ENCODE assay signal across 1 cellular context in the genomic region with DNA sequence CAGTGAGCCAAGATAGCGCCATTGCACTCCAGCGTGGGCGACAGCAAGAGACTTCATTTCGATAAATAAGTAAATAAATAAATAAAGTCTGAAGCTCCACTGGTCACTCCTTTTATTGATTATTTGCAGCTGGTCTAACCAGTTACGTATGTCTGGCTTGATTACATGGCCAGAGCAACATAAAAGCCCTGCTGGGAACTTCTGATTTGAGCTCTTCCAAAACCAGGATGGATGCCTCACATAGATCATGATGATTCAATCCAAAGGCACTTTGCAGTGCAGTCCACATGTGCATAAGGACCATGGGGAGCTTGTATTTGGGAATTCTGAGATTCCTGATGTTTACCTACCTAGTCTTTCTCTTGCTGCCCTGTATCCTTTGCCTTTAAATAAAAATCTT.
TF ChIP-seq lines count a peak whose summit lies in the region.

No MANE protein-coding gene starts in this region.

TF ChIP-seq in GM23338, 12 proteins besides CTCF, POLR2A, EP300 and RAD21:
- no peak for TF ChIP-seq ZNF331 (CRISPR knock-in tag; IDR thresholded peaks at IDR 0.05; ENCODE audit: low read depth)
- TF ChIP-seq EZH2phosphoT487 (IDR thresholded peaks at IDR 0.05; ENCODE audit: unreplicated experiment): no peak
- no peak for TF ChIP-seq POLR2AphosphoS5 (IDR thresholded peaks at IDR 0.05; ENCODE audit: low read depth)
- no peak for TF ChIP-seq REST (IDR thresholded peaks at IDR 0.05; ENCODE audit: unreplicated experiment)
- no peak for TF ChIP-seq JUNB (IDR thresholded peaks at IDR 0.05; ENCODE audit: unreplicated experiment)
- TF ChIP-seq EZH2 (IDR thresholded peaks at IDR 0.05; ENCODE audit: low read depth, unreplicated experiment): no peak
- TF ChIP-seq CREB1 (CRISPR knock-in tag; IDR thresholded peaks at IDR 0.05; ENCODE audit: low read depth): no peak
- TF ChIP-seq, protein P1, sequence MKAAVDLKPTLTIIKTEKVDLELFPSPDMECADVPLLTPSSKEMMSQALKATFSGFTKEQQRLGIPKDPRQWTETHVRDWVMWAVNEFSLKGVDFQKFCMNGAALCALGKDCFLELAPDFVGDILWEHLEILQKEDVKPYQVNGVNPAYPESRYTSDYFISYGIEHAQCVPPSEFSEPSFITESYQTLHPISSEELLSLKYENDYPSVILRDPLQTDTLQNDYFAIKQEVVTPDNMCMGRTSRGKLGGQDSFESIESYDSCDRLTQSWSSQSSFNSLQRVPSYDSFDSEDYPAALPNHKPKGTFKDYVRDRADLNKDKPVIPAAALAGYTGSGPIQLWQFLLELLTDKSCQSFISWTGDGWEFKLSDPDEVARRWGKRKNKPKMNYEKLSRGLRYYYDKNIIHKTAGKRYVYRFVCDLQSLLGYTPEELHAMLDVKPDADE (IDR thresholded peaks at IDR 0.05): no peak
- TF ChIP-seq ZNF114 (CRISPR knock-in tag; IDR thresholded peaks at IDR 0.05): no peak
- TF ChIP-seq NANOG (IDR thresholded peaks at IDR 0.05; ENCODE audit: borderline replicate concordance): no peak
- no peak for TF ChIP-seq ZNF462 (CRISPR knock-in tag; IDR thresholded peaks at IDR 0.05)
- no peak for TF ChIP-seq STAT1 (IDR thresholded peaks at IDR 0.05; ENCODE audit: unreplicated experiment)
